ENCODE assay signal across 21 cellular contexts in genomic region chr2:71511776-71512175, GRCh38. TPM values are rescaled to one million over a fixed set of nuclear protein-coding genes. Genes with fewer than 3 reads are reported as not detected.
DNase-seq lines count a peak whose midpoint lies in the region; ATAC-seq, FAIRE-seq and TF ChIP-seq lines count a peak whose summit lies in the region.
"Had no signal": no experiment of that assay in that cellular context is flagged by ENCODE, and none has a peak within 500 bp of the region (broad histone marks: within the 10 kb centered on the region; RNA-seq: fewer than 3 reads in every experiment).

No MANE protein-coding gene starts in this region.

- H3K27me3 Mint-ChIP-seq in GM23338 (ENCODE audit: insufficient read depth, low read depth, poor library complexity), result peaks cover 10% of the 10 kb centered on the region
- H3K27me3 Mint-ChIP-seq: CD4-positive, alpha-beta T cell had no signal

- H3K23me2 ChIP-seq in H1 (ENCODE audit: low read depth, low read length), result no peaks in the 10 kb centered on the region

- peak; percentile 28 to 43; a peak in 3 of 4 replicates for TF ChIP-seq RAD21 in H1 (IDR thresholded peaks at IDR 0.05 in 1 of 2, conservative IDR thresholded peaks at IDR 0.05 in 1 of 2; ENCODE audit: low read depth in 2 of 2, low read length in 2 of 2)

- no peak overlapping the region for H3K14ac ChIP-seq in H1 (ENCODE audit: insufficient read length)

- H3K9me3 Mint-ChIP-seq in GM23338, result no peaks in the 10 kb centered on the region
- H3K9me3 Mint-ChIP-seq: CD4-positive, alpha-beta T cell; H9 had no signal

- H3K9me3 ChIP-seq in BLaER1 (no peaks in the 10 kb centered on the region), H1 (ENCODE audit: insufficient read depth in 2 of 2, low read depth in 1 of 2, low read length in 1 of 2) (no peaks in the 10 kb centered on the region), smooth muscle cell (replicated peaks; ENCODE audit: low read depth) (no peaks in the 10 kb centered on the region), left ventricle myocardium inferior (replicated peaks) (no peaks in the 10 kb centered on the region)
- H3K9me3 ChIP-seq: BE2C, Caco-2 had no signal

- no peak overlapping the region for H3K23ac ChIP-seq in H1 (ENCODE audit: insufficient read length)

- DNase-seq in GM23338 (ENCODE audit: low spot score) (no peak), H1 (ENCODE audit: low read depth in 1 of 2, low spot score in 2 of 2) (no peak), myocyte (ENCODE audit: low read depth) (peak; percentile 56), smooth muscle cell (lab: John Stamatoyannopoulos, UW; ENCODE audit: unreplicated experiment) (no peak), T-helper 2 cell (no peak), left ventricle myocardium inferior (no peak)
- DNase-seq: ACHN, BE2C, DMS79 treated with DMSO at 0.1 percent for 48 hours, GF-D8, H9 had no signal

- peak overlapping the region; percentile 47 for H3K4me2 ChIP-seq in BLaER1
- no peak overlapping the region for H3K4me2 ChIP-seq in GM23338
- H3K4me2 ChIP-seq in H1 (ENCODE audit: insufficient read depth in 1 of 2, low read depth in 2 of 2, low read length in 2 of 2), result no peak overlapping the region
- H3K4me2 ChIP-seq in smooth muscle cell, result no peak overlapping the region
- H3K4me2 ChIP-seq: KMS-11 had no signal

- H3K79me2 ChIP-seq in GM23338 (replicated peaks; ENCODE audit: insufficient read depth) (no peaks in the 10 kb centered on the region), H1 (ENCODE audit: control insufficient read depth in 1 of 2, insufficient read depth in 2 of 2, low read length in 2 of 2) (no peaks in the 10 kb centered on the region), smooth muscle cell (ENCODE audit: low read depth) (no peaks in the 10 kb centered on the region)

- no peak overlapping the region for H2BK15ac ChIP-seq in H1 (ENCODE audit: low read length)

- TF ChIP-seq CTCF in GM23338 (conservative IDR thresholded peaks at IDR 0.05; ENCODE audit: low read depth in 2 of 2), result peak in 1 of 2 experiments; percentile 48; a peak in 2 of 4 replicates
- TF ChIP-seq CTCF in H1 (IDR thresholded peaks at IDR 0.05; ENCODE audit: control extremely low read depth in 1 of 3, insufficient read depth in 1 of 3, low read depth in 1 of 3, low read length in 3 of 3), result 0 out of 4 replicates have a peak, but pooled peaks of 1 of the 3 experiments have one; percentile 16
- TF ChIP-seq CTCF in smooth muscle cell (IDR thresholded peaks at IDR 0.05; ENCODE audit: borderline replicate concordance, insufficient read depth, poor library complexity, severe bottlenecking), result no peak
- no peak for TF ChIP-seq CTCF in left ventricle myocardium inferior (IDR thresholded peaks at IDR 0.05; ENCODE audit: borderline replicate concordance)

- H4K91ac ChIP-seq in H1 (replicated peaks; ENCODE audit: insufficient read length, low read length), result no peak overlapping the region

- H3K4ac ChIP-seq in H1 (replicated peaks; ENCODE audit: insufficient read length, low read depth, low read length), result no peak overlapping the region

- no peak overlapping the region for H3K18ac ChIP-seq in H1 (ENCODE audit: extremely low read depth, low read length)

- H3K36me3 ChIP-seq in BLaER1 (no peaks in the 10 kb centered on the region), GM23338 (ENCODE audit: insufficient read depth) (no peaks in the 10 kb centered on the region), H1 (ENCODE audit: control insufficient read depth in 2 of 4, insufficient read depth in 4 of 4, low read length in 3 of 4) (no peaks in the 10 kb centered on the region), smooth muscle cell (ENCODE audit: low read depth) (no peaks in the 10 kb centered on the region), left ventricle myocardium inferior (peaks cover 36% of the 10 kb centered on the region)
- H3K36me3 ChIP-seq: BE2C had no signal

- no peak overlapping the region for H4K5ac ChIP-seq in H1 (ENCODE audit: insufficient read length, low read depth, low read length)

- H2BK5ac ChIP-seq in H1 (ENCODE audit: low read depth, low read length), result no peak overlapping the region

- H2AK5ac ChIP-seq in H1 (ENCODE audit: low read depth, low read length), result no peak overlapping the region

- H3K79me1 ChIP-seq in H1 (ENCODE audit: low read depth, low read length), result no peaks in the 10 kb centered on the region

- H3K4me1 ChIP-seq in BLaER1 (peaks cover 45% of the 10 kb centered on the region), GM23338 (ENCODE audit: insufficient read depth) (no peaks in the 10 kb centered on the region), H1 (replicated peaks in 1 of 4; ENCODE audit: control insufficient read depth in 3 of 4, insufficient read depth in 4 of 4, low read length in 3 of 4) (no peaks in the 10 kb centered on the region; a peak in 1 of 7 replicates), smooth muscle cell (ENCODE audit: low read depth) (no peaks in the 10 kb centered on the region), left ventricle myocardium inferior (peaks cover 17% of the 10 kb centered on the region)
- H3K4me1 ChIP-seq: BE2C, Caco-2 had no signal

- H3K27me3 ChIP-seq in BLaER1 (no peaks in the 10 kb centered on the region), GM23338 (ENCODE audit: insufficient read depth) (no peaks in the 10 kb centered on the region), H1 (replicated peaks in 1 of 4; ENCODE audit: control insufficient read depth in 3 of 4, extremely low read depth in 1 of 4, insufficient read depth in 3 of 4, low read length in 3 of 4) (no peaks in the 10 kb centered on the region), smooth muscle cell (ENCODE audit: low read depth) (no peaks in the 10 kb centered on the region), left ventricle myocardium inferior (ENCODE audit: low read depth) (no peaks in the 10 kb centered on the region)
- H3K27me3 ChIP-seq: BE2C had no signal

- H3K4me3 ChIP-seq in BLaER1, result no peak overlapping the region
- H3K4me3 ChIP-seq in GM23338, result no peak overlapping the region
- H3K4me3 ChIP-seq in H1 (ENCODE audit: extremely low read depth in 1 of 4, insufficient read depth in 2 of 4, low read depth in 3 of 4, low read length in 4 of 4), result no peak overlapping the region
- no peak overlapping the region for H3K4me3 ChIP-seq in smooth muscle cell
- no peak overlapping the region for H3K4me3 ChIP-seq in left ventricle myocardium inferior

- POLR2A ChIA-PET in H1 (lab: Charles Lee; ENCODE audit: partially characterized antibody), result no interaction called here

- ATAC-seq in GM23338 (peak; percentile 29), GM18867 (IDR thresholded peaks at IDR 0.05; ENCODE audit: unreplicated experiment) (no peak)

- H3K9ac ChIP-seq in BLaER1, result no peak overlapping the region
- no peak overlapping the region for H3K9ac ChIP-seq in H1 (replicated peaks in 1 of 4; ENCODE audit: extremely low read depth in 1 of 4, low read depth in 3 of 4, low read length in 3 of 4)
- no peak overlapping the region for H3K9ac ChIP-seq in smooth muscle cell (ENCODE audit: low read depth)
- H3K9ac ChIP-seq: KMS-11 had no signal

- H3K27ac Mint-ChIP-seq in GM23338, result no peak overlapping the region
- H3K27ac Mint-ChIP-seq: CD4-positive, alpha-beta T cell; H9 had no signal

- intact Hi-C loops in left ventricle myocardium inferior (cut with micrococcal nuclease), result no loop called here

- H3K4me3 Mint-ChIP-seq in GM23338, result no peak overlapping the region
- H3K4me3 Mint-ChIP-seq: CD4-positive, alpha-beta T cell; H9 had no signal

- CTCF ChIA-PET in H1 (lab: Charles Lee; ENCODE audit: partially characterized antibody), result interaction anchor here (1.0 to 12.6 kb wide), 13 partner anchors 10 to 213 kb away, joined by 3 to 238 read pairs (median 8); partner anchors contain the start of gene DYSF

- no peak overlapping the region for H3K56ac ChIP-seq in H1 (replicated peaks; ENCODE audit: insufficient read length, low read depth, low read length)

- 87% methylated on average over 9 of the region's 10 CpGs; no CpG with 5 or more reads in 1 of the 2 experiments for WGBS in H1 (ENCODE audit: extremely low coverage in 1 of 2, insufficient coverage in 1 of 2, insufficient read length in 1 of 2, insufficient replicate concordance in 2 of 2, low coverage in 1 of 2, low lambda C conversion rate in 2 of 2, missing lambda C conversion rate in 1 of 2), 2 experiments
- 78% methylated on average over 10 of the region's 10 CpGs for WGBS in smooth muscle cell (ENCODE audit: low lambda C conversion rate)

- H2BK120ac ChIP-seq in H1 (replicated peaks; ENCODE audit: low read depth, low read length), result no peak overlapping the region

- no peak for TF ChIP-seq EP300 in H1 (IDR thresholded peaks at IDR 0.05; ENCODE audit: borderline replicate concordance in 1 of 2, low read depth in 2 of 2, low read length in 2 of 2)

- H3K4me1 Mint-ChIP-seq in GM23338, result no peaks in the 10 kb centered on the region; the same call in 2 of the 3 replicates

- H3K27ac ChIP-seq in BLaER1 (no peak overlapping the region), GM23338 (ENCODE audit: low read depth) (no peak overlapping the region), H1 (ENCODE audit: low read depth, low read length) (no peak overlapping the region), smooth muscle cell (ENCODE audit: low read depth) (no peak overlapping the region), left ventricle myocardium inferior (replicated peaks) (no peak overlapping the region)
- H3K27ac ChIP-seq: C4-2B, KMS-11 had no signal

- H2BK12ac ChIP-seq in H1 (ENCODE audit: low read depth, low read length), result no peak overlapping the region

- H3F3A ChIP-seq in GM23338 (replicated peaks; ENCODE audit: low read depth) (no peaks in the 10 kb centered on the region), smooth muscle cell (ENCODE audit: low read depth) (no peaks in the 10 kb centered on the region)

- no peak for TF ChIP-seq POLR2A in H1 (IDR thresholded peaks at IDR 0.05; ENCODE audit: control extremely low read depth in 1 of 2, low read depth in 2 of 2, low read length in 2 of 2)

- H4K8ac ChIP-seq in H1 (ENCODE audit: extremely low read depth, insufficient read depth, low read length), result no peak overlapping the region

- FAIRE-seq in H1 (lab: Jason Lieb, UNC), result no peak
- FAIRE-seq: A204.1, D721Med, GM19239 had no signal

- H2AFZ ChIP-seq in GM23338 (no peak overlapping the region), H1 (ENCODE audit: low read length) (no peak overlapping the region), smooth muscle cell (ENCODE audit: low read depth) (no peak overlapping the region)

- H2BK20ac ChIP-seq in H1 (ENCODE audit: low read length), result no peak overlapping the region

- H4K20me1 ChIP-seq in BLaER1, result no peaks in the 10 kb centered on the region
- peaks cover 9% of the 10 kb centered on the region; the same call in 1 of the 2 replicates for H4K20me1 ChIP-seq in GM23338 (replicated peaks; ENCODE audit: insufficient read depth)
- no peaks in the 10 kb centered on the region for H4K20me1 ChIP-seq in H1 (replicated peaks in 1 of 2; ENCODE audit: control insufficient read depth in 1 of 2, insufficient read depth in 2 of 2, low read length in 2 of 2)
- no peaks in the 10 kb centered on the region for H4K20me1 ChIP-seq in smooth muscle cell (ENCODE audit: low read depth)

- no peaks in the 10 kb centered on the region for H3K9me2 ChIP-seq in GM23338 (ENCODE audit: insufficient read depth)

- no peaks in the 10 kb centered on the region for H3K36me3 Mint-ChIP-seq in GM23338 (ENCODE audit: low read depth)

RNA-seq across cellular contexts. Expression of gene DYSF, which starts 58.4 kb away (rescaled TPM):
- 18.0 and 21.3 TPM in 2 replicates for total RNA-seq in GM23338 (2014; rRNA removed; shearing (Covaris generic))
- polyA plus RNA-seq in GM23338 (2016; fragmentation: Nextera tagmentation; extraction: Ambion mirVana) (6.4 and 7.3 TPM in 2 replicates), H1 (2011; rRNA removed) (5.8 and 6.6 TPM in 2 replicates), smooth muscle cell (0.64 and 2.5 TPM in 2 replicates)
- 7.1 and 8.5 TPM in 2 replicates for total RNA-seq in H1 (2021; fragmentation: NEBNext Ultra II Directional; extraction: Animal tissue kit (Norgen Biotek cat#: 25700))
- 2.5 TPM for polyA plus RNA-seq in H1 (2011; cell fraction: cytosol; rRNA removed)
- polyA plus RNA-seq in H1 (2011; cell fraction: nucleus; rRNA removed), result 9.9 TPM
- 6.1 to 8.1 TPM (median 7.4 TPM) in 4 replicates for polyA plus RNA-seq in H1 (2012, experiment 1 of 2)
- polyA plus RNA-seq in H1 (2012, experiment 2 of 2), result 6.2 TPM
- polyA plus RNA-seq in H1 (2013, experiment 1 of 2), result 4.5 TPM
- 3.6 TPM for polyA plus RNA-seq in H1 (2013, experiment 2 of 2)
- 7.3 and 8.0 TPM in 2 replicates for polyA minus RNA-seq in H1 (2011; rRNA and poly(A)+ RNA removed)
- 6.2 TPM for polyA minus RNA-seq in H1 (2011; cell fraction: cytosol; rRNA and poly(A)+ RNA removed)
- polyA minus RNA-seq in H1 (2011; cell fraction: nucleus; rRNA and poly(A)+ RNA removed), result 6.8 TPM
- total RNA-seq in myocyte (114 and 149 TPM in 2 replicates), smooth muscle cell (1.6 and 2.1 TPM in 2 replicates), left ventricle myocardium inferior (48.2 TPM)
- 176 TPM for polyA plus RNA-seq in myocyte (2012)
- total RNA-seq: HT-29 had no signal
